ENCODE assay signal across 8 cellular contexts in genomic region chr3:9395570-9396300, GRCh38. TPM values are rescaled to one million over a fixed set of nuclear protein-coding genes. Genes with fewer than 3 reads are reported as not detected.
DNase-seq lines count a peak whose midpoint lies in the region; ATAC-seq and TF ChIP-seq lines count a peak whose summit lies in the region.

No MANE protein-coding gene starts in this region.

- intact Hi-C loops in colonic mucosa (cut with DNase I), result no loop called here

- H3K36me3 ChIP-seq in colonic mucosa, result peaks cover 3% of the 10 kb centered on the region

- in situ Hi-C loops in G401 (cut with HindIII; ENCODE audit: low sequenced_read_pairs), result no loop called here

- peak overlapping the region; percentile 77 to 87 for H3K9ac ChIP-seq in colonic mucosa (ENCODE audit: low read depth in 2 of 2, low read length in 2 of 2)

- H3K36me3 Mint-ChIP-seq in naive B cell, result peaks cover 8% of the 10 kb centered on the region in 2 donors

- H3K9me3 ChIP-seq in colonic mucosa, result no peaks in the 10 kb centered on the region

- peak overlapping the region; percentile 95 to 100 (median 98) for H3K27ac Mint-ChIP-seq in naive B cell

- H3K27me3 ChIP-seq in colonic mucosa, result no peaks in the 10 kb centered on the region

- H3K4me1 ChIP-seq in colonic mucosa, result peaks cover 12% of the 10 kb centered on the region

- H3K4me1 Mint-ChIP-seq in naive B cell, result peaks cover 52 to 68% (median 62%) of the 10 kb centered on the region in 3 donors

- peak overlapping the region; percentile 92 for H3K27ac ChIP-seq in colonic mucosa

- DNase-seq in AG10803 (ENCODE audit: low read depth), result no peak
- DNase-seq in LNCaP clone FGC (ENCODE audit: low read depth), result no peak
- no peak for DNase-seq in colonic mucosa
- no peak for DNase-seq in naive B cell
- no peak for DNase-seq in NCI-H345 (lab: John Stamatoyannopoulos, UW)
- DNase-seq in G401 (ENCODE audit: low spot score), result no peak
- no peak for DNase-seq in 8988T

- no peaks in the 10 kb centered on the region for H3K27me3 Mint-ChIP-seq in naive B cell

- ATAC-seq in naive B cell (ENCODE audit: low read depth in 2 of 2), result no peak
- no peak for ATAC-seq in GM19395 (IDR thresholded peaks at IDR 0.05; ENCODE audit: unreplicated experiment)

- H3K4me3 ChIP-seq in AG10803 (ENCODE audit: low read length) (peak overlapping the region; percentile 85), LNCaP clone FGC (ENCODE audit: low read depth, low read length) (peak overlapping the region; percentile 77), colonic mucosa (peak overlapping the region; percentile 47)

- TF ChIP-seq CTCF in AG10803 (conservative IDR thresholded peaks at IDR 0.05; ENCODE audit: low read length) (no peak), LNCaP clone FGC (IDR thresholded peaks at IDR 0.05; ENCODE audit: control insufficient read depth, extremely low read depth, insufficient read depth) (no peak), colonic mucosa (IDR thresholded peaks at IDR 0.05) (no peak)

- H3K9me3 Mint-ChIP-seq in naive B cell, result no peaks in the 10 kb centered on the region

- peak overlapping the region; percentile 94 to 100 (median 98) for H3K4me3 Mint-ChIP-seq in naive B cell

RNA-seq across cellular contexts. Expression of gene SETD5, which starts 1.7 kb away (rescaled TPM):
- total RNA-seq in colonic mucosa, result 10 to 100 TPM; 89.1 to 91.3 TPM
- 10 to 100 TPM; 26.9 to 80.7 (median 42.5) TPM for polyA plus RNA-seq in naive B cell (ENCODE audit: low read depth in 6 of 6)
- total RNA-seq in G401 (2014; rRNA removed; shearing (Covaris generic)), result 35.4 and 60.6 TPM in 2 replicates

RNA-seq across cellular contexts. Expression of gene THUMPD3, which starts 32.9 kb away (rescaled TPM):
- 10 to 100 TPM; 40.1 to 46.0 TPM for total RNA-seq in colonic mucosa
- polyA plus RNA-seq in naive B cell (ENCODE audit: low read depth in 6 of 6), result 10 to 100 TPM in 5 of 6 donors, 1 to 10 TPM in 1; 9.6 to 21.5 (median 17.5) TPM
- total RNA-seq in G401 (2014; rRNA removed; shearing (Covaris generic)), result 27.5 and 32.0 TPM in 2 replicates
